ENCODE assay signal across 6 cellular contexts in genomic region chr16:72076991-72077706, GRCh38. TPM values are rescaled to one million over a fixed set of nuclear protein-coding genes. Genes with fewer than 3 reads are reported as not detected.
"Had no signal": no experiment of that assay in that cellular context is flagged by ENCODE, and none has a peak within 500 bp of the region (broad histone marks: within the 10 kb centered on the region; RNA-seq: fewer than 3 reads in every experiment).

No MANE protein-coding gene starts in this region.

RNA-seq across cellular contexts. Expression of gene HPR, which starts 14.1 kb away (rescaled TPM):
- total RNA-seq: subcutaneous adipose tissue, temporal lobe, thyroid gland, transverse colon, ureter, urinary bladder had no signal
